Comparison of ENCODE assay signal across 11 cellular contexts in genomic region chr17:83196973-83197880, GRCh38.
DNase-seq lines count a peak whose midpoint lies in the region; ATAC-seq and TF ChIP-seq lines count a peak whose summit lies in the region.
"Had no signal": no experiment of that assay in that cellular context is flagged by ENCODE, and none has a peak within 500 bp of the region (broad histone marks: within the 10 kb centered on the region; RNA-seq: fewer than 3 reads in every experiment).

No MANE protein-coding gene starts in this region.

- POLR2A ChIA-PET in Panc1 (lab: Charles Lee): interaction anchor here (0.5 kb wide), 1 partner anchor 74 kb away, joined by 4 read pairs; no protein-coding TSS in a partner anchor

- peak; percentile 3 for DNase-seq in BE2C
- DNase-seq in Panc1 (ENCODE audit: low read depth, low spot score): no peak
- peak; percentile 91 for DNase-seq in fibroblast of the aortic adventitia (ENCODE audit: low read depth)
- DNase-seq in stimulated activated CD4-positive, alpha-beta T cell treated with anti-CD3 and anti-CD28 coated beads, Interleukin-1b, Interleukin-23, amount 100 ng/mL, for 48 hours: no peak
- DNase-seq in Kasumi-1 (lab: John Stamatoyannopoulos, UW): no peak
- DNase-seq: DND-41, naive B cell, PC-9 had no signal

- no peak for TF ChIP-seq CTCF in BE2C (IDR thresholded peaks at IDR 0.05; ENCODE audit: low read depth, low read length)
- TF ChIP-seq CTCF in Panc1 (IDR thresholded peaks at IDR 0.05): no peak
- no peak for TF ChIP-seq CTCF in fibroblast of the aortic adventitia (IDR thresholded peaks at IDR 0.05; ENCODE audit: insufficient read depth, low read length)

- H3K9ac ChIP-seq in skeletal muscle satellite cell (ENCODE audit: low read depth, low read length): peak overlapping the region; percentile 87

- intact Hi-C loops in Panc1 (cut with micrococcal nuclease; ENCODE audit: unreplicated experiment): no loop called here

- H3K4me3 ChIP-seq in BE2C (ENCODE audit: low read depth, low read length) (no peak overlapping the region), Panc1 (ENCODE audit: low read depth in 2 of 2, low read length in 2 of 2) (no peak overlapping the region), fibroblast of the aortic adventitia (ENCODE audit: low read depth, low read length) (no peak overlapping the region), skeletal muscle satellite cell (ENCODE audit: low read length) (no peak overlapping the region)
- H3K4me3 ChIP-seq: PC-9 had no signal

- no peak overlapping the region for H3K27ac ChIP-seq in Panc1 (ENCODE audit: low read length)
- H3K27ac ChIP-seq: PC-9 had no signal

- H3K27me3 ChIP-seq in BE2C: no peaks in the 10 kb centered on the region
- H3K27me3 ChIP-seq in Panc1 (ENCODE audit: control insufficient read depth, insufficient read depth, low read length): no peaks in the 10 kb centered on the region
- H3K27me3 ChIP-seq in skeletal muscle satellite cell (ENCODE audit: control insufficient read depth, insufficient read depth, low read length): no peaks in the 10 kb centered on the region

- no TSS peak for BruUV-seq in Panc1 (replicated peaks; lab: Mats Ljungman, UMichigan)

- CTCF ChIA-PET in Panc1 (lab: Charles Lee): interaction anchor here (0.8 kb wide), 1 partner anchor 121 kb away, joined by 3 read pairs; no protein-coding TSS in a partner anchor

- ATAC-seq in Panc1 (peak; percentile 33; the same call in 1 of the 2 replicates), GM19452 (IDR thresholded peaks at IDR 0.05; ENCODE audit: unreplicated experiment) (no peak), HG03342 (IDR thresholded peaks at IDR 0.05; ENCODE audit: unreplicated experiment) (no peak)

- in situ Hi-C loops in Panc1 (cut with HindIII; ENCODE audit: low pct_unique_long_range_greater_than_20kb, low sequenced_read_pairs): no loop called here

- H3K4me2 ChIP-seq in skeletal muscle satellite cell (ENCODE audit: low read length): no peak overlapping the region
- H3K4me2 ChIP-seq: PC-9 had no signal

- H3K9me3 ChIP-seq in BE2C: no peaks in the 10 kb centered on the region; the same call in 1 of the 2 replicates
- H3K9me3 ChIP-seq in Panc1 (ENCODE audit: control insufficient read depth, insufficient read depth, low read depth, low read length): no peaks in the 10 kb centered on the region
- H3K9me3 ChIP-seq in skeletal muscle satellite cell (replicated peaks; ENCODE audit: low read length): no peaks in the 10 kb centered on the region

- no peaks in the 10 kb centered on the region for H3K36me3 ChIP-seq in BE2C
- no peaks in the 10 kb centered on the region for H3K36me3 ChIP-seq in Panc1 (ENCODE audit: control insufficient read depth, insufficient read depth, low read length)
- no peaks in the 10 kb centered on the region for H3K36me3 ChIP-seq in skeletal muscle satellite cell (ENCODE audit: insufficient read depth, low read length)

- H3K4me1 ChIP-seq in BE2C (no peaks in the 10 kb centered on the region), Panc1 (ENCODE audit: control insufficient read depth, insufficient read depth, low read length) (no peaks in the 10 kb centered on the region), skeletal muscle satellite cell (ENCODE audit: control insufficient read depth, insufficient read depth, low read length) (peaks cover 81% of the 10 kb centered on the region)

Comparison
In these comparisons a context has a peak if more than half of its experiments do, and no peak if none do; other contexts are left out.
1. DNase-seq: peak in BE2C (single experiment) and fibroblast of the aortic adventitia (single experiment); none in Panc1 (single experiment), stimulated activated CD4-positive, alpha-beta T cell treated with anti-CD3 and anti-CD28 coated beads, Interleukin-1b, Interleukin-23, amount 100 ng/mL, for 48 hours (single experiment) and Kasumi-1 (0 of 2).